Comparison of ENCODE assay signal across 13 cellular contexts in genomic region chr4:84855774-84856173, GRCh38.
A peak's percentile ranks its signal among the peaks of the same experiment; 100 is the strongest.
DNase-seq lines count a peak whose midpoint lies in the region; ATAC-seq, FAIRE-seq and TF ChIP-seq lines count a peak whose summit lies in the region.
"Had no signal": no experiment of that assay in that cellular context is flagged by ENCODE, and none has a peak within 500 bp of the region (broad histone marks: within the 10 kb centered on the region; RNA-seq: fewer than 3 reads in every experiment).

No MANE protein-coding gene starts in this region.

- CTCF ChIA-PET in HEK293T (lab: Yijun Ruan, JAX) (no interaction called here), OCI-LY7 (lab: Charles Lee; ENCODE audit: unreplicated experiment) (no interaction called here)

- intact Hi-C loops in heart right ventricle (cut with DNase I): loop anchor here in 1 of 10 donors (10.0 kb wide), 1 partner anchor 109 kb away; the partner anchor contains the start of gene WDFY3
- intact Hi-C loops in pancreas (cut with DNase I): no loop called here
- intact Hi-C loops in OCI-LY7 (cut with micrococcal nuclease; ENCODE audit: unreplicated experiment): no loop called here

- no peak overlapping the region for H3K27ac ChIP-seq in heart right ventricle
- no peak overlapping the region for H3K27ac ChIP-seq in pancreas
- H3K27ac ChIP-seq in OCI-LY7 (ENCODE audit: low read depth, low read length, poor library complexity, severe bottlenecking): no peak overlapping the region
- H3K27ac ChIP-seq in Karpas-422 (ENCODE audit: low read length): no peak overlapping the region

- H3K9me3 ChIP-seq in heart right ventricle (no peaks in the 10 kb centered on the region), pancreas (no peaks in the 10 kb centered on the region), OCI-LY7 (ENCODE audit: low read length) (no peaks in the 10 kb centered on the region), Karpas-422 (ENCODE audit: low read length) (no peaks in the 10 kb centered on the region)

- H3K79me2 ChIP-seq in OCI-LY7 (ENCODE audit: insufficient read depth, low read depth, low read length) (no peaks in the 10 kb centered on the region), Karpas-422 (ENCODE audit: low read length) (no peaks in the 10 kb centered on the region)

- POLR2A ChIA-PET in HEK293T (lab: Yijun Ruan, JAX): no interaction called here
- POLR2A ChIA-PET in OCI-LY7 (lab: Charles Lee): no interaction called here

- H3K4me1 ChIP-seq in heart right ventricle: peaks cover 0 to 40% (median 14%) of the 10 kb centered on the region in 9 donors
- H3K4me1 ChIP-seq in pancreas: peaks cover 0 to 20% (median 19%) of the 10 kb centered on the region in 3 donors
- H3K4me1 ChIP-seq in OCI-LY7 (ENCODE audit: insufficient read depth, low read length, poor library complexity, severe bottlenecking): no peaks in the 10 kb centered on the region
- H3K4me1 ChIP-seq in Karpas-422 (ENCODE audit: low read length): no peaks in the 10 kb centered on the region

- H3K9me2 ChIP-seq in OCI-LY7 (ENCODE audit: insufficient read depth, low read length) (no peaks in the 10 kb centered on the region), Karpas-422 (replicated peaks; ENCODE audit: insufficient read depth, low read length) (no peaks in the 10 kb centered on the region)

- no peak overlapping the region for H3K4me3 ChIP-seq in heart right ventricle
- H3K4me3 ChIP-seq in pancreas: no peak overlapping the region
- H3K4me3 ChIP-seq in OCI-LY7 (ENCODE audit: low read depth, low read length, poor library complexity, severe bottlenecking): no peak overlapping the region
- no peak overlapping the region for H3K4me3 ChIP-seq in Karpas-422 (ENCODE audit: low read length)

- TF ChIP-seq CTCF in heart right ventricle (IDR thresholded peaks at IDR 0.05) (no peak), pancreas (IDR thresholded peaks at IDR 0.05) (no peak), OCI-LY7 (conservative IDR thresholded peaks at IDR 0.05; ENCODE audit: low read length) (no peak)

- no peak overlapping the region for H3K9ac ChIP-seq in Karpas-422 (ENCODE audit: low read length)

- H3K36me3 ChIP-seq in heart right ventricle (peaks cover 0 to 30% (median 6%) of the 10 kb centered on the region in 9 donors), pancreas (peaks cover 0 to 8% (median 0%) of the 10 kb centered on the region in 3 donors), OCI-LY7 (ENCODE audit: insufficient read depth, low read length) (no peaks in the 10 kb centered on the region), Karpas-422 (ENCODE audit: insufficient read depth, low read length) (no peaks in the 10 kb centered on the region)

- H3K27me3 ChIP-seq in heart right ventricle (no peaks in the 10 kb centered on the region), pancreas (no peaks in the 10 kb centered on the region), Karpas-422 (ENCODE audit: low read length) (no peaks in the 10 kb centered on the region)

- whole genome bisulfite sequencing in heart right ventricle, 2 donors: 34 to 43% methylated on average over 2 of the region's 2 CpGs
- 55 to 65% methylated on average over 2 of the region's 2 CpGs for WGBS in pancreas, 2 donors

- no peak for FAIRE-seq in pancreas (lab: Jason Lieb, UNC)
- FAIRE-seq in GM12891 (lab: Jason Lieb, UNC): no peak

- H2AFZ ChIP-seq in OCI-LY7 (ENCODE audit: low read length) (no peak overlapping the region), Karpas-422 (ENCODE audit: low read length) (no peak overlapping the region)

- TF ChIP-seq POLR2A in GM12891 (IDR thresholded peaks at IDR 0.05; ENCODE audit: low read depth, low read length): no peak

- BruUV-seq in OCI-LY7 (replicated peaks; lab: Mats Ljungman, UMichigan): no TSS peak

- no peaks in the 10 kb centered on the region for H4K20me1 ChIP-seq in OCI-LY7 (ENCODE audit: insufficient read depth, low read length)
- H4K20me1 ChIP-seq in Karpas-422 (ENCODE audit: insufficient read depth, low read depth, low read length): no peaks in the 10 kb centered on the region

- H3K4me2 ChIP-seq in OCI-LY7 (ENCODE audit: low read length) (no peak overlapping the region), Karpas-422 (ENCODE audit: low read depth, low read length, poor library complexity, severe bottlenecking) (no peak overlapping the region)

- DNase-seq in HEK293T (ENCODE audit: extremely low spot score): no peak
- peak; percentile 64 to 77 for DNase-seq in SHP77 (lab: John Stamatoyannopoulos, UW)
- DNase-seq in heart right ventricle: no peak
- peak in 1 of 6 donors; percentile 13 for DNase-seq in pancreas
- DNase-seq in OCI-LY7 (ENCODE audit: low spot score): no peak
- no peak for DNase-seq in GM12891 (ENCODE audit: insufficient read length, low spot score)
- DNase-seq in mucosa of gallbladder (ENCODE audit: low spot score): no peak
- DNase-seq in Karpas-422: no peak
- DNase-seq: activated T-cell treated with anti-CD3 and anti-CD28 coated beads, Interleukin-2, amount 50 U/mL, for 4 hours; aorta; CD4-positive, alpha-beta T cell; SW 1271 had no signal

- ATAC-seq in heart right ventricle (peak in 5 of 8 donors; percentile 29 to 82 (median 70)), pancreas (peak; percentile 64 to 88 (median 78))
- ATAC-seq: activated CD4-positive, CD25-positive, alpha-beta regulatory T cell treated with anti-CD3 and anti-CD28 coated beads, Interleukin-2, amount 50 U/mL, for 24 hours; activated T-cell treated with anti-CD3 and anti-CD28 coated beads, Interleukin-2, amount 50 U/mL, for 4 hours had no signal

TF ChIP-seq in HEK293T, 16 proteins besides CTCF, POLR2A, EP300 and RAD21:
- TF ChIP-seq PKNOX1 (IDR thresholded peaks at IDR 0.05) (0 out of 2 replicates have a peak, but pooled peaks have one; percentile 20), SUZ12 (IDR thresholded peaks at IDR 0.05) (no peak)

TF ChIP-seq in GM12891, 5 proteins besides CTCF, POLR2A, EP300 and RAD21:
- no peak for TF ChIP-seq PAX5 (IDR thresholded peaks at IDR 0.05; ENCODE audit: insufficient read depth, low read length, severe bottlenecking)
- TF ChIP-seq SPI1 (IDR thresholded peaks at IDR 0.05; ENCODE audit: low read depth, low read length): no peak
- TF ChIP-seq POLR2AphosphoS5 (IDR thresholded peaks at IDR 0.05; ENCODE audit: low read depth, low read length): no peak
TF ChIP-seq in GM12891: peak in this region for 0.

Comparison
In these comparisons a context has a peak if more than half of its experiments do, and no peak if none do; other contexts are left out.
1. DNase-seq: peak in SHP77 (2 of 2); none in HEK293T (single experiment), heart right ventricle (0 of 2), OCI-LY7 (single experiment), GM12891 (single experiment), mucosa of gallbladder (single experiment) and Karpas-422 (single experiment).